Comparison of ENCODE assay signal across 8 cellular contexts in genomic region chrX:132488092-132488749, GRCh38. TPM values are rescaled to one million over a fixed set of nuclear protein-coding genes. Genes with fewer than 3 reads are reported as not detected.
A peak's percentile ranks its signal among the peaks of the same experiment; 100 is the strongest.
DNase-seq lines count a peak whose midpoint lies in the region; ATAC-seq and TF ChIP-seq lines count a peak whose summit lies in the region.

No MANE protein-coding gene starts in this region.

- peak overlapping the region; percentile 86 for H3K27ac Mint-ChIP-seq in CD4-positive, alpha-beta T cell

- no peaks in the 10 kb centered on the region for H3K79me1 ChIP-seq in mesendoderm (ENCODE audit: low read length)

- H3K4me3 Mint-ChIP-seq in CD4-positive, alpha-beta T cell: peak overlapping the region; percentile 97

- no peaks in the 10 kb centered on the region for H3K27me3 ChIP-seq in CD4-positive, alpha-beta T cell (ENCODE audit: control insufficient read depth, insufficient read depth, low read length)
- H3K27me3 ChIP-seq in SU-DHL-6 (ENCODE audit: low read length): no peaks in the 10 kb centered on the region
- no peaks in the 10 kb centered on the region for H3K27me3 ChIP-seq in mesendoderm (ENCODE audit: insufficient read depth, low read length, poor library complexity)
- no peaks in the 10 kb centered on the region for H3K27me3 ChIP-seq in transverse colon

- TF ChIP-seq POLR2A in transverse colon (IDR thresholded peaks at IDR 0.05): no peak

- H3K9ac ChIP-seq in SU-DHL-6 (ENCODE audit: low read length): peak overlapping the region; percentile 73
- H3K9ac ChIP-seq in mesendoderm (ENCODE audit: low read length): peak overlapping the region; percentile 68

- H3K4me2 ChIP-seq in SU-DHL-6 (ENCODE audit: low read depth, low read length, poor library complexity, severe bottlenecking) (peak overlapping the region; percentile 88), mesendoderm (ENCODE audit: low read length) (peak overlapping the region; percentile 40)

- CTCF ChIA-PET in CD4-positive, alpha-beta T cell (lab: Charles Lee): interaction anchor here (1.7 kb wide), 1 partner anchor 14 kb away, joined by 7 read pairs; no protein-coding TSS in a partner anchor

- ATAC-seq in CD4-positive, alpha-beta T cell (ENCODE audit: poor library complexity): peak; percentile 38
- peak; percentile 21 for ATAC-seq in HG02798 (IDR thresholded peaks at IDR 0.05; ENCODE audit: poor library complexity, unreplicated experiment)
- no peak for ATAC-seq in HG03108 (IDR thresholded peaks at IDR 0.05; ENCODE audit: unreplicated experiment)
- no peak for ATAC-seq in GM21528 (IDR thresholded peaks at IDR 0.05; ENCODE audit: low FRiP score, unreplicated experiment)

- H2BK15ac ChIP-seq in mesendoderm (replicated peaks; ENCODE audit: low read depth): no peak overlapping the region

- TF ChIP-seq EP300 in transverse colon (IDR thresholded peaks at IDR 0.05; ENCODE audit: low read depth): no peak

- no peaks in the 10 kb centered on the region for H3K9me3 Mint-ChIP-seq in CD4-positive, alpha-beta T cell

- peaks cover 10% of the 10 kb centered on the region for H3K36me3 Mint-ChIP-seq in CD4-positive, alpha-beta T cell (ENCODE audit: low read depth)

- WGBS in mesendoderm (ENCODE audit: extremely low coverage, insufficient coverage, low lambda C conversion rate): no CpG with 5 or more reads among the region's 10 CpGs
- WGBS in transverse colon (ENCODE audit: low coverage in 1 of 2), 2 donors: 17 to 38% methylated on average over 8 to 10 of the region's 10 CpGs

- H3K79me2 ChIP-seq in SU-DHL-6 (ENCODE audit: insufficient read depth, low read length): no peaks in the 10 kb centered on the region
- H3K79me2 ChIP-seq in mesendoderm (ENCODE audit: control insufficient read depth, insufficient read depth, low read length): no peaks in the 10 kb centered on the region

- H3K4me1 Mint-ChIP-seq in CD4-positive, alpha-beta T cell (ENCODE audit: low read depth): peaks cover 69% of the 10 kb centered on the region

- intact Hi-C loops in CD4-positive, alpha-beta T cell (cut with DNase I, micrococcal nuclease): loop anchor here (1.0 to 10.0 kb wide), 4 partner anchors 8 to 463 kb away; partner anchors contain the start of genes RAP2C (in 1 of the 2) and STK26 (in 1 of the 2)
- intact Hi-C loops in transverse colon (cut with DNase I; ENCODE audit: low total_unique reads): no loop called here

- no peak overlapping the region for H2AK5ac ChIP-seq in mesendoderm (ENCODE audit: low read length)

- H3K27me3 Mint-ChIP-seq in CD4-positive, alpha-beta T cell: no peaks in the 10 kb centered on the region

- peak overlapping the region; percentile 23 for H3K27ac ChIP-seq in CD4-positive, alpha-beta T cell (ENCODE audit: low read depth, low read length)
- peak overlapping the region; percentile 90 for H3K27ac ChIP-seq in SU-DHL-6 (ENCODE audit: low read depth, low read length)
- H3K27ac ChIP-seq in coronary artery: peak overlapping the region in 1 of 2 donors; percentile 73
- H3K27ac ChIP-seq in mesendoderm (ENCODE audit: low read depth, low read length): no peak overlapping the region
- H3K27ac ChIP-seq in transverse colon: peak overlapping the region; percentile 84 to 91 (median 90)

- no peaks in the 10 kb centered on the region for H3K4me1 ChIP-seq in mesendoderm (ENCODE audit: control insufficient read depth, low read depth, low read length)
- peaks cover 0 to 39% (median 5%) of the 10 kb centered on the region in 4 donors for H3K4me1 ChIP-seq in transverse colon

- no peaks in the 10 kb centered on the region for H3K9me2 ChIP-seq in SU-DHL-6 (replicated peaks; ENCODE audit: insufficient read depth, low read length)

- no peak for TF ChIP-seq CTCF in CD4-positive, alpha-beta T cell (IDR thresholded peaks at IDR 0.05)
- TF ChIP-seq CTCF in SU-DHL-6 (IDR thresholded peaks at IDR 0.05; ENCODE audit: insufficient read depth, low read length, poor library complexity, severe bottlenecking): no peak
- no peak for TF ChIP-seq CTCF in coronary artery (IDR thresholded peaks at IDR 0.05)
- no peak for TF ChIP-seq CTCF in transverse colon (IDR thresholded peaks at IDR 0.05)

- no peaks in the 10 kb centered on the region for H4K20me1 ChIP-seq in SU-DHL-6 (ENCODE audit: low read depth, low read length)

- H3K4ac ChIP-seq in mesendoderm (ENCODE audit: low read depth, low read length): no peak overlapping the region

- no peak overlapping the region for H3K18ac ChIP-seq in mesendoderm (ENCODE audit: low read length)

- peak overlapping the region; percentile 64 for H3K4me3 ChIP-seq in SU-DHL-6 (ENCODE audit: insufficient read depth, low read length, poor library complexity, severe bottlenecking)
- H3K4me3 ChIP-seq in coronary artery: peak overlapping the region; percentile 75
- no peak overlapping the region for H3K4me3 ChIP-seq in mesendoderm (ENCODE audit: low read length)
- H3K4me3 ChIP-seq in transverse colon: peak overlapping the region; percentile 22 to 66 (median 56)

- peaks cover 15% of the 10 kb centered on the region; the same call in 1 of the 2 replicates for H3F3A ChIP-seq in SU-DHL-6 (ENCODE audit: insufficient read depth)

- peak in 5 of 10 experiments; percentile 0 to 32 (median 7) for DNase-seq in CD4-positive, alpha-beta T cell
- no peak for DNase-seq in coronary artery (ENCODE audit: low spot score)
- DNase-seq in mesendoderm: peak; percentile 26
- DNase-seq in transverse colon: peak; percentile 33

- no peak overlapping the region for H2BK120ac ChIP-seq in mesendoderm (ENCODE audit: low read depth, low read length)

- in situ Hi-C loops in transverse colon (cut with MboI; ENCODE audit: low pct_ligation_motif_present in 1 of 4, low pct_unique_long_range_greater_than_20kb in 1 of 4, low sequenced_read_pairs in 3 of 4): no loop called here

- H3K56ac ChIP-seq in mesendoderm (ENCODE audit: low read length): peak overlapping the region; percentile 80

- H4K8ac ChIP-seq in mesendoderm (ENCODE audit: low read depth, low read length): no peak overlapping the region

- H2BK5ac ChIP-seq in mesendoderm (ENCODE audit: low read length): no peak overlapping the region

- H4K5ac ChIP-seq in mesendoderm (ENCODE audit: low read length): no peak overlapping the region

- no peaks in the 10 kb centered on the region for H3K9me3 ChIP-seq in CD4-positive, alpha-beta T cell (ENCODE audit: control insufficient read depth, low read length)
- H3K9me3 ChIP-seq in SU-DHL-6 (ENCODE audit: insufficient read depth, low read length): no peaks in the 10 kb centered on the region
- no peaks in the 10 kb centered on the region for H3K9me3 ChIP-seq in transverse colon

- H2AFZ ChIP-seq in SU-DHL-6 (ENCODE audit: low read depth, low read length, severe bottlenecking): peak overlapping the region; percentile 78

- no peak overlapping the region for H3K23ac ChIP-seq in mesendoderm (ENCODE audit: low read length)

- H3K36me3 ChIP-seq in SU-DHL-6 (ENCODE audit: low read length) (no peaks in the 10 kb centered on the region), mesendoderm (ENCODE audit: control insufficient read depth, insufficient read depth, low read length) (no peaks in the 10 kb centered on the region), transverse colon (no peaks in the 10 kb centered on the region)

- POLR2A ChIA-PET in CD4-positive, alpha-beta T cell (lab: Charles Lee): interaction anchor here (0.6 to 3.7 kb wide), 4 partner anchors 7 to 656 kb away, joined by 3 to 28 read pairs (median 5); no protein-coding TSS in a partner anchor

RNA-seq across cellular contexts. Expression of gene MBNL3, which starts 0.6 kb away (rescaled TPM):
- 10 to 100 TPM; 19.0 to 19.4 TPM for total RNA-seq in CD4-positive, alpha-beta T cell
- polyA plus RNA-seq in mesendoderm (2013, experiment 1 of 2): 6.7 TPM
- polyA plus RNA-seq in mesendoderm (2013, experiment 2 of 2): 6.2 TPM
- total RNA-seq in transverse colon: 10 to 100 TPM in 3 of 4 donors, 1 to 10 TPM in 1; 4.6 to 40.8 (median 34.3) TPM

Comparison
In these comparisons a context has a peak if more than half of its experiments do, and no peak if none do; other contexts are left out.
1. ATAC-seq: peak in CD4-positive, alpha-beta T cell (single experiment) and HG02798 (single experiment); none in HG03108 (single experiment) and GM21528 (single experiment).